In genomic region chr1:185400057-185400456, GRCh38 we compare ENCODE assay signal across 15 cellular contexts.
DNase-seq lines count a peak whose midpoint lies in the region; ATAC-seq, FAIRE-seq and TF ChIP-seq lines count a peak whose summit lies in the region.
"Had no signal": no experiment of that assay in that cellular context is flagged by ENCODE, and none has a peak within 500 bp of the region (broad histone marks: within the 10 kb centered on the region; RNA-seq: fewer than 3 reads in every experiment).

No MANE protein-coding gene starts in this region.

- H4K5ac ChIP-seq in IMR-90 (ENCODE audit: low read depth, low read length) = no peak overlapping the region

- H3K27me3 ChIP-seq in IMR-90 (ENCODE audit: control insufficient read depth, insufficient read depth, low read length) (no peaks in the 10 kb centered on the region), brain microvascular endothelial cell (replicated peaks) (no peaks in the 10 kb centered on the region), HepG2 (ENCODE audit: control insufficient read depth in 1 of 2, insufficient read depth in 2 of 2, low read length in 2 of 2) (peaks cover 3 to 20% of the 10 kb centered on the region in 2 experiments; a peak in 3 of 5 replicates)
- H3K27me3 ChIP-seq: foreskin keratinocyte had no signal

- no peak overlapping the region for H3K23ac ChIP-seq in IMR-90 (ENCODE audit: low read depth, low read length)

- no peak overlapping the region for H3K27ac Mint-ChIP-seq in activated CD8-positive, alpha-beta memory T cell treated with anti-CD3 and anti-CD28 coated beads, Interleukin-2, amount 10 ng/mL, durations not matched to agents 7 days and 5 days
- H3K27ac Mint-ChIP-seq: activated CD4-positive, alpha-beta memory T cell treated with anti-CD3 and anti-CD28 coated beads for 36 hours; CD4-positive, alpha-beta T cell had no signal

- in situ Hi-C loops in IMR-90 (cut with MboI; ENCODE audit: low sequenced_read_pairs) (no loop called here), brain microvascular endothelial cell (cut with HindIII; ENCODE audit: low pct_ligation_motif_present, low sequenced_read_pairs) (no loop called here), HepG2 (cut with HindIII; ENCODE audit: extremely low pct_ligation_motif_present, low pct_unique_long_range_greater_than_20kb) (no loop called here)

- no TSS peak for BruUV-seq in IMR-90 (replicated peaks; lab: Mats Ljungman, UMichigan)
- no TSS peak for BruUV-seq in HepG2 (replicated peaks; lab: Mats Ljungman, UMichigan)

- peaks cover 6% of the 10 kb centered on the region for H3K4me1 ChIP-seq in IMR-90 (ENCODE audit: control insufficient read depth, insufficient read depth, low read length)
- H3K4me1 ChIP-seq in HepG2 (ENCODE audit: insufficient read depth, low read length) = peaks cover 20% of the 10 kb centered on the region; the same call in 1 of the 2 replicates

- no peak overlapping the region for H3K27ac ChIP-seq in IMR-90 (ENCODE audit: insufficient read depth, low read length)
- H3K27ac ChIP-seq in brain microvascular endothelial cell = peak overlapping the region; percentile 60
- H3K27ac ChIP-seq in HepG2 (ENCODE audit: extremely low read length, insufficient read depth, low read length) = no peak overlapping the region
- H3K27ac ChIP-seq: foreskin keratinocyte had no signal

- H3K18ac ChIP-seq in IMR-90 (ENCODE audit: low read depth, low read length) = no peak overlapping the region

- TF ChIP-seq CTCF in IMR-90 (conservative IDR thresholded peaks at IDR 0.05; ENCODE audit: low read depth, low read length) (no peak), brain microvascular endothelial cell (IDR thresholded peaks at IDR 0.05; ENCODE audit: low read depth, low read length, missing control alignments) (no peak), HepG2 (CRISPR knock-in tag; IDR thresholded peaks at IDR 0.05) (no peak)

- H3K4ac ChIP-seq in IMR-90 (ENCODE audit: low read depth, low read length) = no peak overlapping the region

- H2BK120ac ChIP-seq in IMR-90 (ENCODE audit: low read depth, low read length) = no peak overlapping the region

- CTCF ChIA-PET in IMR-90 (lab: Yijun Ruan, JAX) = no interaction called here
- CTCF ChIA-PET in HepG2 (lab: Yijun Ruan, JAX; ENCODE audit: low intra/inter-chr PET ratio, low total read pairs) = no interaction called here
- CTCF ChIA-PET in activated CD8-positive, alpha-beta memory T cell treated with anti-CD3 and anti-CD28 coated beads, Interleukin-2, amount 10 ng/mL, durations not matched to agents 7 days and 5 days (lab: Charles Lee) = no interaction called here

- no peaks in the 10 kb centered on the region for H3K36me3 ChIP-seq in IMR-90 (ENCODE audit: control insufficient read depth, insufficient read depth, low read length)
- H3K36me3 ChIP-seq in brain microvascular endothelial cell (replicated peaks) = no peaks in the 10 kb centered on the region
- no peaks in the 10 kb centered on the region for H3K36me3 ChIP-seq in HepG2 (replicated peaks in 1 of 2; ENCODE audit: control insufficient read depth in 1 of 2, insufficient read depth in 2 of 2, low read length in 2 of 2)

- H3K56ac ChIP-seq in IMR-90 (ENCODE audit: extremely low read depth, insufficient read depth, low read length) = no peak overlapping the region

- no peak overlapping the region for H2AK5ac ChIP-seq in IMR-90 (ENCODE audit: low read depth, low read length)

- WGBS in IMR-90 (ENCODE audit: extremely low coverage in 2 of 2, insufficient read length in 1 of 2), 2 experiments = no CpG with 5 or more reads among the region's 1 CpG
- WGBS in HepG2 (ENCODE audit: low lambda C conversion rate) = 37% methylated on average over 1 of the region's 1 CpG

- no peak overlapping the region for H3K4me3 ChIP-seq in IMR-90 (ENCODE audit: insufficient read depth, low read depth, low read length)
- H3K4me3 ChIP-seq in brain microvascular endothelial cell (ENCODE audit: low read depth, low read length) = no peak overlapping the region
- H3K4me3 ChIP-seq in HepG2 (replicated peaks in 1 of 3; ENCODE audit: insufficient read depth in 1 of 3, low read depth in 2 of 3, low read length in 3 of 3) = no peak overlapping the region

- H2BK15ac ChIP-seq in IMR-90 (ENCODE audit: low read depth, low read length) = no peak overlapping the region

- TF ChIP-seq RAD21 in IMR-90 (IDR thresholded peaks at IDR 0.05; ENCODE audit: low read length) = no peak
- TF ChIP-seq RAD21 in HepG2 (CRISPR knock-in tag; IDR thresholded peaks at IDR 0.05) = no peak

- H2AK9ac ChIP-seq in IMR-90 (replicated peaks; ENCODE audit: low read depth, low read length, poor library complexity) = no peak overlapping the region

- TF ChIP-seq POLR2A in IMR-90 (IDR thresholded peaks at IDR 0.05; ENCODE audit: low read depth, low read length) (no peak), HepG2 (IDR thresholded peaks at IDR 0.05; ENCODE audit: insufficient read depth in 1 of 2, low read depth in 2 of 2, low read length in 2 of 2) (no peak)

- H4K20me1 ChIP-seq in IMR-90 (ENCODE audit: insufficient read depth, low read length) (no peaks in the 10 kb centered on the region), HepG2 (ENCODE audit: insufficient read depth, low read length) (no peaks in the 10 kb centered on the region)

- no peak overlapping the region for H3K4me2 ChIP-seq in IMR-90 (ENCODE audit: low read depth, low read length)
- no peak overlapping the region for H3K4me2 ChIP-seq in HepG2 (ENCODE audit: low read depth, low read length)

- intact Hi-C loops in IMR-90 (cut with micrococcal nuclease) = loop anchor here (5.0 kb wide), 1 partner anchor 83 kb away; the partner anchor contains the start of gene IVNS1ABP
- intact Hi-C loops in HepG2 (cut with micrococcal nuclease; ENCODE audit: unreplicated experiment) = no loop called here

- H2AFZ ChIP-seq in IMR-90 (replicated peaks; ENCODE audit: low read length, poor library complexity) (no peak overlapping the region), HepG2 (ENCODE audit: low read length) (no peak overlapping the region)

- H4K8ac ChIP-seq in IMR-90 (ENCODE audit: low read depth in 2 of 2, low read length in 2 of 2) = no peak overlapping the region

- H3K9me1 ChIP-seq in IMR-90 (ENCODE audit: insufficient read depth, low read length) = no peaks in the 10 kb centered on the region; the same call in 1 of the 2 replicates

- H3K4me3 Mint-ChIP-seq in activated CD8-positive, alpha-beta memory T cell treated with anti-CD3 and anti-CD28 coated beads, Interleukin-2, amount 10 ng/mL, durations not matched to agents 7 days and 5 days = no peak overlapping the region
- H3K4me3 Mint-ChIP-seq: activated CD4-positive, alpha-beta memory T cell treated with anti-CD3 and anti-CD28 coated beads for 36 hours; CD4-positive, alpha-beta T cell; central memory CD8-positive, alpha-beta T cell had no signal

- no peak overlapping the region for H4K91ac ChIP-seq in IMR-90 (ENCODE audit: insufficient read depth, low read depth, low read length)

- POLR2A ChIA-PET in IMR-90 (lab: Charles Lee; ENCODE audit: unreplicated experiment) = no interaction called here
- POLR2A ChIA-PET in HepG2 (lab: Yijun Ruan, JAX) = no interaction called here

- no peak overlapping the region for H2BK20ac ChIP-seq in IMR-90 (ENCODE audit: low read depth, low read length)

- ATAC-seq in IMR-90 (ENCODE audit: low read depth) = peak; percentile 79
- peak; percentile 40; the same call in 1 of the 3 replicates for ATAC-seq in HepG2
- ATAC-seq in HG03175 (IDR thresholded peaks at IDR 0.05; ENCODE audit: unreplicated experiment) = no peak
- no peak for ATAC-seq in activated CD8-positive, alpha-beta memory T cell treated with anti-CD3 and anti-CD28 coated beads, Interleukin-2, amount 10 ng/mL, durations not matched to agents 7 days and 5 days

- FAIRE-seq in HepG2 (lab: Jason Lieb, UNC) = no peak

- H3K9me3 ChIP-seq in IMR-90 (ENCODE audit: control insufficient read depth, insufficient read depth, low read length) (no peaks in the 10 kb centered on the region), HepG2 (ENCODE audit: low read length) (no peaks in the 10 kb centered on the region)

- dilution Hi-C loops in IMR-90 (cut with HindIII; ENCODE audit: low sequenced_read_pairs, unreplicated experiment) = no loop called here

- no peaks in the 10 kb centered on the region for H3K79me1 ChIP-seq in IMR-90 (ENCODE audit: low read depth in 1 of 2, low read length in 2 of 2)

- H3K79me2 ChIP-seq in HepG2 (ENCODE audit: insufficient read depth, low read length) = no peaks in the 10 kb centered on the region

- peak; percentile 70 for DNase-seq in AG20443 (ENCODE audit: low spot score)
- DNase-seq in IMR-90 = peak; percentile 81
- DNase-seq in brain microvascular endothelial cell = peak; percentile 75
- DNase-seq in HepG2 (ENCODE audit: low spot score) = peak; percentile 24
- no peak for DNase-seq in stimulated activated CD4-positive, alpha-beta T cell treated with anti-CD3 and anti-CD28 coated beads, Interleukin-4, amount 100 ng/mL, for 4 hours
- DNase-seq in 8988T = no peak
- DNase-seq in activated CD8-positive, alpha-beta memory T cell treated with anti-CD3 and anti-CD28 coated beads, Interleukin-2, amount 10 ng/mL, durations not matched to agents 7 days and 5 days = no peak
- DNase-seq: activated CD4-positive, alpha-beta memory T cell treated with anti-CD3 and anti-CD28 coated beads for 36 hours; activated gamma-delta T cell treated with Interleukin-2 at 50 U/mL for 16 hours; CD4-positive, alpha-beta T cell; NCI-H2171; T-helper 9 cell had no signal

- peaks cover 22% of the 10 kb centered on the region for H3K36me3 Mint-ChIP-seq in activated CD8-positive, alpha-beta memory T cell treated with anti-CD3 and anti-CD28 coated beads, Interleukin-2, amount 10 ng/mL, durations not matched to agents 7 days and 5 days
- H3K36me3 Mint-ChIP-seq: activated CD4-positive, alpha-beta memory T cell treated with anti-CD3 and anti-CD28 coated beads for 36 hours had no signal

- H3K14ac ChIP-seq in IMR-90 (replicated peaks; ENCODE audit: low read depth, low read length) = no peak overlapping the region

- no peaks in the 10 kb centered on the region for H3K27me3 Mint-ChIP-seq in activated CD8-positive, alpha-beta memory T cell treated with anti-CD3 and anti-CD28 coated beads, Interleukin-2, amount 10 ng/mL, durations not matched to agents 7 days and 5 days
- H3K27me3 Mint-ChIP-seq: CD4-positive, alpha-beta T cell had no signal

- H3K4me1 Mint-ChIP-seq in activated CD8-positive, alpha-beta memory T cell treated with anti-CD3 and anti-CD28 coated beads, Interleukin-2, amount 10 ng/mL, durations not matched to agents 7 days and 5 days = peaks cover 31% of the 10 kb centered on the region

- H2BK5ac ChIP-seq in IMR-90 (ENCODE audit: low read depth, low read length, poor library complexity, severe bottlenecking) = no peak overlapping the region

- TF ChIP-seq EP300 in HepG2 (IDR thresholded peaks at IDR 0.05; ENCODE audit: low read depth in 2 of 2, low read length in 2 of 2) (no peak), HepG2 (CRISPR knock-in tag; IDR thresholded peaks at IDR 0.05; ENCODE audit: borderline replicate concordance) (no peak)

- H3K9ac ChIP-seq in IMR-90 (ENCODE audit: low read depth, low read length) = no peak overlapping the region
- no peak overlapping the region for H3K9ac ChIP-seq in HepG2 (ENCODE audit: insufficient read depth, low read depth, low read length)

- H3K9me3 Mint-ChIP-seq in activated CD8-positive, alpha-beta memory T cell treated with anti-CD3 and anti-CD28 coated beads, Interleukin-2, amount 10 ng/mL, durations not matched to agents 7 days and 5 days (ENCODE audit: low read depth) = peaks cover 5% of the 10 kb centered on the region
- H3K9me3 Mint-ChIP-seq: activated CD4-positive, alpha-beta memory T cell treated with anti-CD3 and anti-CD28 coated beads for 36 hours; CD4-positive, alpha-beta T cell; central memory CD8-positive, alpha-beta T cell had no signal

Comparison
In these comparisons a context has a peak if more than half of its experiments do, and no peak if none do; other contexts are left out.
1. DNase-seq: peak in AG20443 (single experiment), IMR-90 (single experiment), brain microvascular endothelial cell (single experiment) and HepG2 (single experiment); none in stimulated activated CD4-positive, alpha-beta T cell treated with anti-CD3 and anti-CD28 coated beads, Interleukin-4, amount 100 ng/mL, for 4 hours (0 of 2), 8988T (single experiment) and activated CD8-positive, alpha-beta memory T cell treated with anti-CD3 and anti-CD28 coated beads, Interleukin-2, amount 10 ng/mL, durations not matched to agents 7 days and 5 days (single experiment).
2. ATAC-seq: peak in IMR-90 (single experiment) and HepG2 (single experiment); none in HG03175 (single experiment) and activated CD8-positive, alpha-beta memory T cell treated with anti-CD3 and anti-CD28 coated beads, Interleukin-2, amount 10 ng/mL, durations not matched to agents 7 days and 5 days (single experiment).